In the genomic region with DNA sequence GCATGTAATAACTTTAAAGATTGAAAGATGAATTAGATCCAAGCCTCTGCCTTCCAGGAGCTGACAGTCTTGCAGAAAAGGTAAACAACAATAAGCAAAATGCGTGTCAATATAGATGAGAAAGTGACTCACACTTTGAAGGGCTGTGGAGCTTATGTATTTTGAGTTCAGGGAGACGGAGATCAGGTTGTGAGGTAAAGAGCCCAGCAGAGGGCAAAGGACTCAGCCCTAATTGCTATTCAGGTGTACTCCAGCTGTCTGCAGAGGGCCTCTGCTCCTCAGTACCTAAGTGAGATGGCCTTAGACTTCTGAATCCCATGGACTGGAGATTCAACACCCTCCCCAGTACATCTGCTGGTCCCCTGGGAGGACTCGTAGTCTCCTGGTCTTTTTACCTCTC, we compare ENCODE assay signal across 1 cellular context.
TF ChIP-seq lines count a peak whose summit lies in the region.

No MANE protein-coding gene starts in this region.

TF ChIP-seq in GM23338, 12 proteins besides CTCF, POLR2A, EP300 and RAD21 (continued from another document):
- TF ChIP-seq, protein P1, sequence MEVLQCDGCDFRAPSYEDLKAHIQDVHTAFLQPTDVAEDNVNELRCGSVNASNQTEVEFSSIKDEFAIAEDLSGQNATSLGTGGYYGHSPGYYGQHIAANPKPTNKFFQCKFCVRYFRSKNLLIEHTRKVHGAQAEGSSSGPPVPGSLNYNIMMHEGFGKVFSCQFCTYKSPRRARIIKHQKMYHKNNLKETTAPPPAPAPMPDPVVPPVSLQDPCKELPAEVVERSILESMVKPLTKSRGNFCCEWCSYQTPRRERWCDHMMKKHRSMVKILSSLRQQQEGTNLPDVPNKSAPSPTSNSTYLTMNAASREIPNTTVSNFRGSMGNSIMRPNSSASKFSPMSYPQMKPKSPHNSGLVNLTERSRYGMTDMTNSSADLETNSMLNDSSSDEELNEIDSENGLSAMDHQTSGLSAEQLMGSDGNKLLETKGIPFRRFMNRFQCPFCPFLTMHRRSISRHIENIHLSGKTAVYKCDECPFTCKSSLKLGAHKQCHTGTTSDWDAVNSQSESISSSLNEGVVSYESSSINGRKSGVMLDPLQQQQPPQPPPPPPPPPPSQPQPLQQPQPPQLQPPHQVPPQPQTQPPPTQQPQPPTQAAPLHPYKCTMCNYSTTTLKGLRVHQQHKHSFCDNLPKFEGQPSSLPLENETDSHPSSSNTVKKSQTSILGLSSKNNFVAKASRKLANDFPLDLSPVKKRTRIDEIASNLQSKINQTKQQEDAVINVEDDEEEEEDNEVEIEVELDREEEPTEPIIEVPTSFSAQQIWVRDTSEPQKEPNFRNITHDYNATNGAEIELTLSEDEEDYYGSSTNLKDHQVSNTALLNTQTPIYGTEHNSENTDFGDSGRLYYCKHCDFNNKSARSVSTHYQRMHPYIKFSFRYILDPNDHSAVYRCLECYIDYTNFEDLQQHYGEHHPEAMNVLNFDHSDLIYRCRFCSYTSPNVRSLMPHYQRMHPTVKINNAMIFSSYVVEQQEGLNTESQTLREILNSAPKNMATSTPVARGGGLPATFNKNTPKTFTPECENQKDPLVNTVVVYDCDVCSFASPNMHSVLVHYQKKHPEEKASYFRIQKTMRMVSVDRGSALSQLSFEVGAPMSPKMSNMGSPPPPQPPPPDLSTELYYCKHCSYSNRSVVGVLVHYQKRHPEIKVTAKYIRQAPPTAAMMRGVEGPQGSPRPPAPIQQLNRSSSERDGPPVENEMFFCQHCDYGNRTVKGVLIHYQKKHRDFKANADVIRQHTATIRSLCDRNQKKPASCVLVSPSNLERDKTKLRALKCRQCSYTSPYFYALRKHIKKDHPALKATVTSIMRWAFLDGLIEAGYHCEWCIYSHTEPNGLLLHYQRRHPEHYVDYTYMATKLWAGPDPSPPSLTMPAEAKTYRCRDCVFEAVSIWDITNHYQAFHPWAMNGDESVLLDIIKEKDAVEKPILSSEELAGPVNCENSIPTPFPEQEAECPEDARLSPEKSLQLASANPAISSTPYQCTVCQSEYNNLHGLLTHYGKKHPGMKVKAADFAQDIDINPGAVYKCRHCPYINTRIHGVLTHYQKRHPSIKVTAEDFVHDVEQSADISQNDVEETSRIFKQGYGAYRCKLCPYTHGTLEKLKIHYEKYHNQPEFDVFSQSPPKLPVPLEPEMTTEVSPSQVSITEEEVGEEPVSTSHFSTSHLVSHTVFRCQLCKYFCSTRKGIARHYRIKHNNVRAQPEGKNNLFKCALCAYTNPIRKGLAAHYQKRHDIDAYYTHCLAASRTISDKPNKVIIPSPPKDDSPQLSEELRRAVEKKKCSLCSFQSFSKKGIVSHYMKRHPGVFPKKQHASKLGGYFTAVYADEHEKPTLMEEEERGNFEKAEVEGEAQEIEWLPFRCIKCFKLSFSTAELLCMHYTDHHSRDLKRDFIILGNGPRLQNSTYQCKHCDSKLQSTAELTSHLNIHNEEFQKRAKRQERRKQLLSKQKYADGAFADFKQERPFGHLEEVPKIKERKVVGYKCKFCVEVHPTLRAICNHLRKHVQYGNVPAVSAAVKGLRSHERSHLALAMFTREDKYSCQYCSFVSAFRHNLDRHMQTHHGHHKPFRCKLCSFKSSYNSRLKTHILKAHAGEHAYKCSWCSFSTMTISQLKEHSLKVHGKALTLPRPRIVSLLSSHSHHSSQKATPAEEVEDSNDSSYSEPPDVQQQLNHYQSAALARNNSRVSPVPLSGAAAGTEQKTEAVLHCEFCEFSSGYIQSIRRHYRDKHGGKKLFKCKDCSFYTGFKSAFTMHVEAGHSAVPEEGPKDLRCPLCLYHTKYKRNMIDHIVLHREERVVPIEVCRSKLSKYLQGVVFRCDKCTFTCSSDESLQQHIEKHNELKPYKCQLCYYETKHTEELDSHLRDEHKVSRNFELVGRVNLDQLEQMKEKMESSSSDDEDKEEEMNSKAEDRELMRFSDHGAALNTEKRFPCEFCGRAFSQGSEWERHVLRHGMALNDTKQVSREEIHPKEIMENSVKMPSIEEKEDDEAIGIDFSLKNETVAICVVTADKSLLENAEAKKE (CRISPR knock-in tag; IDR thresholded peaks at IDR 0.05): no peak
- TF ChIP-seq EZH2phosphoT487 (IDR thresholded peaks at IDR 0.05; ENCODE audit: unreplicated experiment): no peak
- TF ChIP-seq, protein P2, sequence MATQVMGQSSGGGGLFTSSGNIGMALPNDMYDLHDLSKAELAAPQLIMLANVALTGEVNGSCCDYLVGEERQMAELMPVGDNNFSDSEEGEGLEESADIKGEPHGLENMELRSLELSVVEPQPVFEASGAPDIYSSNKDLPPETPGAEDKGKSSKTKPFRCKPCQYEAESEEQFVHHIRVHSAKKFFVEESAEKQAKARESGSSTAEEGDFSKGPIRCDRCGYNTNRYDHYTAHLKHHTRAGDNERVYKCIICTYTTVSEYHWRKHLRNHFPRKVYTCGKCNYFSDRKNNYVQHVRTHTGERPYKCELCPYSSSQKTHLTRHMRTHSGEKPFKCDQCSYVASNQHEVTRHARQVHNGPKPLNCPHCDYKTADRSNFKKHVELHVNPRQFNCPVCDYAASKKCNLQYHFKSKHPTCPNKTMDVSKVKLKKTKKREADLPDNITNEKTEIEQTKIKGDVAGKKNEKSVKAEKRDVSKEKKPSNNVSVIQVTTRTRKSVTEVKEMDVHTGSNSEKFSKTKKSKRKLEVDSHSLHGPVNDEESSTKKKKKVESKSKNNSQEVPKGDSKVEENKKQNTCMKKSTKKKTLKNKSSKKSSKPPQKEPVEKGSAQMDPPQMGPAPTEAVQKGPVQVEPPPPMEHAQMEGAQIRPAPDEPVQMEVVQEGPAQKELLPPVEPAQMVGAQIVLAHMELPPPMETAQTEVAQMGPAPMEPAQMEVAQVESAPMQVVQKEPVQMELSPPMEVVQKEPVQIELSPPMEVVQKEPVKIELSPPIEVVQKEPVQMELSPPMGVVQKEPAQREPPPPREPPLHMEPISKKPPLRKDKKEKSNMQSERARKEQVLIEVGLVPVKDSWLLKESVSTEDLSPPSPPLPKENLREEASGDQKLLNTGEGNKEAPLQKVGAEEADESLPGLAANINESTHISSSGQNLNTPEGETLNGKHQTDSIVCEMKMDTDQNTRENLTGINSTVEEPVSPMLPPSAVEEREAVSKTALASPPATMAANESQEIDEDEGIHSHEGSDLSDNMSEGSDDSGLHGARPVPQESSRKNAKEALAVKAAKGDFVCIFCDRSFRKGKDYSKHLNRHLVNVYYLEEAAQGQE (IDR thresholded peaks at IDR 0.05; ENCODE audit: unreplicated experiment): no peak
- TF ChIP-seq POLR2AphosphoS5 (IDR thresholded peaks at IDR 0.05; ENCODE audit: low read depth): no peak
- no peak for TF ChIP-seq ZNF331 (CRISPR knock-in tag; IDR thresholded peaks at IDR 0.05; ENCODE audit: low read depth)
- no peak for TF ChIP-seq ZNF114 (CRISPR knock-in tag; IDR thresholded peaks at IDR 0.05)
- no peak for TF ChIP-seq CREB1 (CRISPR knock-in tag; IDR thresholded peaks at IDR 0.05; ENCODE audit: low read depth)
TF ChIP-seq in GM23338: peak in this region for 0.
